Comparison of ENCODE assay signal across 1 cellular context in the genomic region with DNA sequence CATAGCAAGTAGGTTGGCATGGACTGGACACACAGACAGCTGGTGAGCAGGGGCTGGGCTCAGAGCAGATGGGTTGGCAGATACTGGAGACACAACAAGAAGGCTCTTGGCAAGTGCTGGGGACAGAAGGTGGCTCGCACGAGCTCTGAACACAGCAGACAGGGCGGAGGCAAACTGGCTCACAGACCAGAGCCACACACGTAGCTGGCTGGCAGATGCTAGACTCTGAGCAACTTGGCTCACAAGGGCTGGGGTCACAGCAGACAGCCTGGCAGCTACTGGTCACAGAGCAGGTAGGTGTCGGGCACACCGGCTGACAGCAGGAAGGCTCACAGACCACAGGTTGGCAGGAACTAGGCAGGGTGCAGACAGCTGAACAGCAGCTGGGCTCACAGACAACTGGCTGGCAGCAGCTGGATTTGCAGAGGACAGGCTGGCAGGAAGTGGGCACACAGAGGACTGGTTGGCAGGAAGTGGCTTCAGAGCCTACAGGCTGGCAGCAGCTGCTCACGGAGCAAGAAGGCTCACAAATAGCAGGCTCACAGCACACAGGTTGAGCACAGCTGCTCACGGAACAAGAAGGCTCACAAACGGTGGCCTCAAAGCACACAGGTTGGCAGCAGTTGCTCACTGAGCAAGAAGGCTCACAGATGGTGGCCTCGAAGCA.
TF ChIP-seq lines count a peak whose summit lies in the region.

No MANE protein-coding gene starts in this region.

TF ChIP-seq in HepG2, 621 proteins besides CTCF, POLR2A, EP300 and RAD21:
- TF ChIP-seq SALL2 (CRISPR knock-in tag; IDR thresholded peaks at IDR 0.05) (no peak), ZNF33B (CRISPR knock-in tag; IDR thresholded peaks at IDR 0.05) (no peak), BORCS8-MEF2B (CRISPR knock-in tag; IDR thresholded peaks at IDR 0.05) (no peak), WIZ (CRISPR knock-in tag; IDR thresholded peaks at IDR 0.05) (no peak), RFX3 (CRISPR knock-in tag; IDR thresholded peaks at IDR 0.05) (no peak), ZNF547 (CRISPR knock-in tag; IDR thresholded peaks at IDR 0.05) (no peak), ZNF232 (CRISPR knock-in tag; IDR thresholded peaks at IDR 0.05; ENCODE audit: borderline replicate concordance) (no peak), ZBTB20 (CRISPR knock-in tag; IDR thresholded peaks at IDR 0.05; ENCODE audit: borderline replicate concordance, low read depth) (no peak)
- TF ChIP-seq, protein P1, sequence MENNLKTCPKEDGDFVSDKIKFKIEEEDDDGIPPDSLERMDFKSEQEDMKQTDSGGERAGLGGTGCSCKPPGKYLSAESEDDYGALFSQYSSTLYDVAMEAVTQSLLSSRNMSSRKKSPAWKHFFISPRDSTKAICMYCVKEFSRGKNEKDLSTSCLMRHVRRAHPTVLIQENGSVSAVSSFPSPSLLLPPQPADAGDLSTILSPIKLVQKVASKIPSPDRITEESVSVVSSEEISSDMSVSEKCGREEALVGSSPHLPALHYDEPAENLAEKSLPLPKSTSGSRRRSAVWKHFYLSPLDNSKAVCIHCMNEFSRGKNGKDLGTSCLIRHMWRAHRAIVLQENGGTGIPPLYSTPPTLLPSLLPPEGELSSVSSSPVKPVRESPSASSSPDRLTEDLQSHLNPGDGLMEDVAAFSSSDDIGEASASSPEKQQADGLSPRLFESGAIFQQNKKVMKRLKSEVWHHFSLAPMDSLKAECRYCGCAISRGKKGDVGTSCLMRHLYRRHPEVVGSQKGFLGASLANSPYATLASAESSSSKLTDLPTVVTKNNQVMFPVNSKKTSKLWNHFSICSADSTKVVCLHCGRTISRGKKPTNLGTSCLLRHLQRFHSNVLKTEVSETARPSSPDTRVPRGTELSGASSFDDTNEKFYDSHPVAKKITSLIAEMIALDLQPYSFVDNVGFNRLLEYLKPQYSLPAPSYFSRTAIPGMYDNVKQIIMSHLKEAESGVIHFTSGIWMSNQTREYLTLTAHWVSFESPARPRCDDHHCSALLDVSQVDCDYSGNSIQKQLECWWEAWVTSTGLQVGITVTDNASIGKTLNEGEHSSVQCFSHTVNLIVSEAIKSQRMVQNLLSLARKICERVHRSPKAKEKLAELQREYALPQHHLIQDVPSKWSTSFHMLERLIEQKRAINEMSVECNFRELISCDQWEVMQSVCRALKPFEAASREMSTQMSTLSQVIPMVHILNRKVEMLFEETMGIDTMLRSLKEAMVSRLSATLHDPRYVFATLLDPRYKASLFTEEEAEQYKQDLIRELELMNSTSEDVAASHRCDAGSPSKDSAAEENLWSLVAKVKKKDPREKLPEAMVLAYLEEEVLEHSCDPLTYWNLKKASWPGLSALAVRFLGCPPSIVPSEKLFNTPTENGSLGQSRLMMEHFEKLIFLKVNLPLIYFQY (CRISPR knock-in tag; IDR thresholded peaks at IDR 0.05; ENCODE audit: borderline replicate concordance), result no peak
- TF ChIP-seq, protein P2, sequence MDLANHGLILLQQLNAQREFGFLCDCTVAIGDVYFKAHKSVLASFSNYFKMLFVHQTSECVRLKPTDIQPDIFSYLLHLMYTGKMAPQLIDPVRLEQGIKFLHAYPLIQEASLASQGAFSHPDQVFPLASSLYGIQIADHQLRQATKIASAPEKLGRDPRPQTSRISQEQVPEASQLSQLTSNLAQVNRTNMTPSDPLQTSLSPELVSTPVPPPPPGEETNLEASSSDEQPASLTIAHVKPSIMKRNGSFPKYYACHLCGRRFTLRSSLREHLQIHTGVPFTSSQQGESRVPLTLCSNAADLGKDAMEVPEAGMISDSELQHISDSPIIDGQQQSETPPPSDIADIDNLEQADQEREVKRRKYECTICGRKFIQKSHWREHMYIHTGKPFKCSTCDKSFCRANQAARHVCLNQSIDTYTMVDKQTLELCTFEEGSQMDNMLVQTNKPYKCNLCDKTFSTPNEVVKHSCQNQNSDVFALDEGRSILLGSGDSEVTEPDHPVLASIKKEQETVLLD (CRISPR knock-in tag; IDR thresholded peaks at IDR 0.05; ENCODE audit: low read depth), result no peak
- TF ChIP-seq, protein P3, sequence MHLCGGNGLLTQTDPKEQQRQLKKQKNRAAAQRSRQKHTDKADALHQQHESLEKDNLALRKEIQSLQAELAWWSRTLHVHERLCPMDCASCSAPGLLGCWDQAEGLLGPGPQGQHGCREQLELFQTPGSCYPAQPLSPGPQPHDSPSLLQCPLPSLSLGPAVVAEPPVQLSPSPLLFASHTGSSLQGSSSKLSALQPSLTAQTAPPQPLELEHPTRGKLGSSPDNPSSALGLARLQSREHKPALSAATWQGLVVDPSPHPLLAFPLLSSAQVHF (CRISPR knock-in tag; IDR thresholded peaks at IDR 0.05), result no peak
- TF ChIP-seq, protein P4, sequence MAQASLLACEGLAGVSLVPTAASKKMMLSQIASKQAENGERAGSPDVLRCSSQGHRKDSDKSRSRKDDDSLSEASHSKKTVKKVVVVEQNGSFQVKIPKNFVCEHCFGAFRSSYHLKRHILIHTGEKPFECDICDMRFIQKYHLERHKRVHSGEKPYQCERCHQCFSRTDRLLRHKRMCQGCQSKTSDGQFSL (CRISPR knock-in tag; IDR thresholded peaks at IDR 0.05), result no peak
